In the genomic region with DNA sequence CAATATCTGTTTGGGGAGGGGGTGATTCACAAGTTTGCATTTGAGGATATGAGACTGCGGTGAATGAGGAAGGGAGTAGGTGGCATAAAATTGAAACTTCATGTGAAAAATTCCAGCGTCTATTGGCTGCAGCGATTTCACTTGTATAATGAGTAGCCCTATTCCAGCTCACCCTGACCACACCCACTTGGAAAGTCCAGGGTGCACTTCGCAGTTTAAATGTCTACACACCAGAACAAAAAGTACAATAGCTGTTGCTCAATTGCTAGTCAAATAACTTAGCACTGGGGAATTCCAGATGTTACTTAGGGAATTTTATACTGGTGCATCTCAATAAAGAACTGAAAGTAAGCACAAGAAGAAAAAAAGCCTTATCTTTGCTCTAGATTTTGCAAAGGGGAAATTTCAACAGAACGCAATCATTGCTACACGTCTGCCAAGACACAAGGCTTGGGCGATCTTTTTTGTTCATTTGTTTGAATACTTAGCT, we compare ENCODE assay signal across 8 cellular contexts. TPM values are rescaled to one million over a fixed set of nuclear protein-coding genes. Genes with fewer than 3 reads are reported as not detected.
A peak's percentile ranks its signal among the peaks of the same experiment; 100 is the strongest.
DNase-seq lines count a peak whose midpoint lies in the region; ATAC-seq lines count a peak whose summit lies in the region.

No MANE protein-coding gene starts in this region.

- peaks cover 70 to 100% of the 10 kb centered on the region in 2 donors for H3K36me3 Mint-ChIP-seq in CD4-positive, alpha-beta memory T cell
- peaks cover 100% of the 10 kb centered on the region for H3K36me3 Mint-ChIP-seq in activated naive CD8-positive, alpha-beta T cell treated with anti-CD3 and anti-CD28 coated beads for 36 hours

- H3K36me3 ChIP-seq in CD4-positive, alpha-beta memory T cell (ENCODE audit: insufficient read depth, low read length): peaks cover 61% of the 10 kb centered on the region

- POLR2A ChIA-PET in CD4-positive, alpha-beta memory T cell (lab: Charles Lee; ENCODE audit: partially characterized antibody): interaction anchor here (0.9 to 9.3 kb wide), 5 partner anchors 10 to 165 kb away, joined by 3 to 125 read pairs (median 4); no protein-coding TSS in a partner anchor

- intact Hi-C loops in CD4-positive, alpha-beta memory T cell (cut with micrococcal nuclease): no loop called here
- intact Hi-C loops in left colon (cut with DNase I, micrococcal nuclease): loop anchor here in 1 of 2 donors (10.0 kb wide), 2 partner anchors 71 to 241 kb away; no protein-coding TSS in a partner anchor

- ATAC-seq in GM21737 (IDR thresholded peaks at IDR 0.05; ENCODE audit: unreplicated experiment) (peak; percentile 43), left colon (peak; percentile 93)

- no peaks in the 10 kb centered on the region for H3K27me3 Mint-ChIP-seq in CD4-positive, alpha-beta memory T cell
- no peaks in the 10 kb centered on the region for H3K27me3 Mint-ChIP-seq in activated naive CD8-positive, alpha-beta T cell treated with anti-CD3 and anti-CD28 coated beads for 36 hours

- peak overlapping the region; percentile 88 to 100 (median 96) for H3K4me3 Mint-ChIP-seq in CD4-positive, alpha-beta memory T cell
- H3K4me3 Mint-ChIP-seq in activated naive CD8-positive, alpha-beta T cell treated with anti-CD3 and anti-CD28 coated beads for 36 hours: peak overlapping the region; percentile 100

- H3K4me3 ChIP-seq in CD4-positive, alpha-beta memory T cell (ENCODE audit: low read length in 2 of 2): peak overlapping the region in 1 of 2 donors; percentile 9

- H3K27ac Mint-ChIP-seq in CD4-positive, alpha-beta memory T cell: peak overlapping the region; percentile 90 to 99 (median 99)
- peak overlapping the region; percentile 91 for H3K27ac Mint-ChIP-seq in activated naive CD8-positive, alpha-beta T cell treated with anti-CD3 and anti-CD28 coated beads for 36 hours

- H3K27ac ChIP-seq in CD4-positive, alpha-beta memory T cell (ENCODE audit: low read depth, low read length): peak overlapping the region; percentile 99

- H3K27me3 ChIP-seq in CD4-positive, alpha-beta memory T cell (ENCODE audit: insufficient read depth, low read length): no peaks in the 10 kb centered on the region

- DNase-seq in CD4-positive, alpha-beta memory T cell: peak; percentile 58 to 87 (median 64)
- peak; percentile 72 for DNase-seq in NOMO-1 treated with DMSO at 0.1 percent for 48 hours (lab: John Stamatoyannopoulos, UW; ENCODE audit: unreplicated experiment)
- peak; percentile 89 for DNase-seq in activated naive CD8-positive, alpha-beta T cell treated with anti-CD3 and anti-CD28 coated beads for 36 hours
- peak; percentile 73 to 94 for DNase-seq in left colon
- peak; percentile 68 for DNase-seq in stimulated activated CD8-positive, alpha-beta memory T cell treated with anti-CD3 and anti-CD28 coated beads, Interleukin-4, amount 100 ng/mL, for 24 hours (ENCODE audit: low read depth)
- no peak for DNase-seq in NCI-H2171 (lab: John Stamatoyannopoulos, UW)
- DNase-seq in RKO (ENCODE audit: low spot score): no peak

- CTCF ChIA-PET in CD4-positive, alpha-beta memory T cell (lab: Charles Lee; ENCODE audit: partially characterized antibody): interaction anchor here (0.9 to 8.1 kb wide), 9 partner anchors 9 to 177 kb away, joined by 3 to 84 read pairs (median 4); no protein-coding TSS in a partner anchor

- peaks cover 75% of the 10 kb centered on the region for H3K4me1 ChIP-seq in CD4-positive, alpha-beta memory T cell (ENCODE audit: insufficient read depth, low read length)

- peaks cover 51 to 100% (median 70%) of the 10 kb centered on the region in 4 donors for H3K4me1 Mint-ChIP-seq in CD4-positive, alpha-beta memory T cell
- H3K4me1 Mint-ChIP-seq in activated naive CD8-positive, alpha-beta T cell treated with anti-CD3 and anti-CD28 coated beads for 36 hours: peaks cover 60% of the 10 kb centered on the region

- H3K9me3 Mint-ChIP-seq in CD4-positive, alpha-beta memory T cell: peaks cover 0 to 9% (median 0%) of the 10 kb centered on the region in 8 donors
- no peaks in the 10 kb centered on the region for H3K9me3 Mint-ChIP-seq in activated naive CD8-positive, alpha-beta T cell treated with anti-CD3 and anti-CD28 coated beads for 36 hours

- no peaks in the 10 kb centered on the region for H3K9me3 ChIP-seq in CD4-positive, alpha-beta memory T cell (ENCODE audit: control insufficient read depth in 1 of 2, low read length in 2 of 2)

RNA-seq across cellular contexts. Expression of a gene that starts 6.3 kb away (rescaled TPM):
- total RNA-seq in CD4-positive, alpha-beta memory T cell: 100 to 1,000 TPM; 145 to 165 TPM
- 100 to 1,000 TPM; 112 to 318 TPM for polyA plus RNA-seq in CD4-positive, alpha-beta memory T cell
- 100 to 1,000 TPM; 214 to 222 TPM for total RNA-seq in activated naive CD8-positive, alpha-beta T cell treated with anti-CD3 and anti-CD28 coated beads for 36 hours
- 10 to 100 TPM; 36.1 to 45.7 TPM for total RNA-seq in left colon

Comparison
In these comparisons a context has a peak if more than half of its experiments do, and no peak if none do; other contexts are left out.
1. DNase-seq: peak in CD4-positive, alpha-beta memory T cell (5 of 5), NOMO-1 treated with DMSO at 0.1 percent for 48 hours (single experiment), activated naive CD8-positive, alpha-beta T cell treated with anti-CD3 and anti-CD28 coated beads for 36 hours (single experiment), left colon (2 of 2) and stimulated activated CD8-positive, alpha-beta memory T cell treated with anti-CD3 and anti-CD28 coated beads, Interleukin-4, amount 100 ng/mL, for 24 hours (single experiment); none in NCI-H2171 (single experiment) and RKO (single experiment).